ENCODE assay signal across 33 cellular contexts in the genomic region with DNA sequence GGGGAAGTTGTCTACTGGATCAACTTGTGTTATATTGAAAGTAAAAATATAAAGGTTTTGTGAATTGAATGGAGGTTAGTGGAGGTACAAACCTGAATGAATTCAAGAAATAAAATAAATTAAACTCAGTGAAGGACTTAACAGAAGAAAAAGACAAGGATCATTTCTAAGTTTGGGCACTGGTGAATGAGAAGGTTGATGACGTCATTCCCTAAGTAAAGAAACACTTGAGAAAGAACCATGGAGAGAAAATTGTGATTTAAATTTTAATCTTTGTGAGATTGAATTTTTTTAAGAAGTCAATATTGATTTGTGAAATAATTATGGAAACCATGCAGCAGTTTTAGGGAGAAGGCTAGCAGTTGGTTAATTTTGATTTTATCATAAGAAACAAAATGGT.
"Had no signal": no experiment of that assay in that cellular context is flagged by ENCODE, and none has a peak within 500 bp of the region (broad histone marks: within the 10 kb centered on the region; RNA-seq: fewer than 3 reads in every experiment).

No MANE protein-coding gene starts in this region.

- FAIRE-seq: bronchial epithelial cell had no signal

- H3K4me1 ChIP-seq: ascending aorta, esophagus muscularis mucosa, foreskin keratinocyte, gastrocnemius medialis, heart left ventricle had no signal

- H3K9me3 Mint-ChIP-seq: endodermal cell had no signal

- H3K36me3 ChIP-seq: ascending aorta, brain microvascular endothelial cell, esophagus muscularis mucosa, gastrocnemius medialis, heart left ventricle had no signal

- H3K4me3 ChIP-seq: ascending aorta, coronary artery, dorsolateral prefrontal cortex, esophagus muscularis mucosa, gastrocnemius medialis, heart left ventricle, hepatocyte had no signal

- H3K4me3 Mint-ChIP-seq: activated CD4-positive, alpha-beta memory T cell treated with anti-CD3 and anti-CD28 coated beads for 36 hours; activated CD4-positive, alpha-beta T cell treated with anti-CD3 and anti-CD28 coated beads for 36 hours; activated CD4-positive, alpha-beta T cell treated with anti-CD3 and anti-CD28 coated beads, Interleukin-2, amount 10 ng/mL, durations not matched to agents 24 days and 14 days; activated CD8-positive, alpha-beta memory T cell treated with anti-CD3 and anti-CD28 coated beads, Interleukin-2, amount 10 ng/mL, durations not matched to agents 7 days and 5 days; activated CD8-positive, alpha-beta T cell treated with anti-CD3 and anti-CD28 coated beads, Interleukin-2, amount 10 ng/mL, durations not matched to agents 7 days and 5 days; activated naive CD4-positive, alpha-beta T cell treated with anti-CD3 and anti-CD28 coated beads, Interleukin-2, amount 10 ng/mL, durations not matched to agents 7 days and 5 days; activated naive CD8-positive, alpha-beta T cell treated with anti-CD3 and anti-CD28 coated beads, Interleukin-2, amount 10 ng/mL, durations not matched to agents 7 days and 5 days; activated T-helper 1 cell treated with anti-CD3 and anti-CD28 coated beads, Interleukin-12 subunit alpha, Interleukin-12 subunit beta, Interleukin-2, Interleukin-4 antibody, amounts not matched to agents 30 ng/mL and 10 ng/mL and 1 ng/mL, durations not matched to agents 14 hours and 24 hours and 36 hours; central memory CD8-positive, alpha-beta T cell; dendritic cell treated with granulocyte-macrophage colony-stimulating factor and Interleukin-4, amounts not matched to agents 40 ng/mL and 50 ng/mL, for 4 days; endodermal cell had no signal

- H3K4me1 Mint-ChIP-seq: activated CD4-positive, alpha-beta T cell treated with anti-CD3 and anti-CD28 coated beads for 36 hours; activated CD4-positive, alpha-beta T cell treated with anti-CD3 and anti-CD28 coated beads, Interleukin-2, amount 10 ng/mL, durations not matched to agents 24 days and 14 days; activated CD8-positive, alpha-beta memory T cell treated with anti-CD3 and anti-CD28 coated beads, Interleukin-2, amount 10 ng/mL, durations not matched to agents 7 days and 5 days; activated naive CD4-positive, alpha-beta T cell treated with anti-CD3 and anti-CD28 coated beads, Interleukin-2, amount 10 ng/mL, durations not matched to agents 7 days and 5 days; activated naive CD8-positive, alpha-beta T cell treated with anti-CD3 and anti-CD28 coated beads, Interleukin-2, amount 10 ng/mL, durations not matched to agents 7 days and 5 days; central memory CD8-positive, alpha-beta T cell; endodermal cell had no signal

- H3K27ac Mint-ChIP-seq: activated CD4-positive, alpha-beta memory T cell treated with anti-CD3 and anti-CD28 coated beads for 36 hours; activated CD4-positive, alpha-beta T cell treated with anti-CD3 and anti-CD28 coated beads for 36 hours; activated CD4-positive, alpha-beta T cell treated with anti-CD3 and anti-CD28 coated beads, Interleukin-2, amount 10 ng/mL, durations not matched to agents 24 days and 14 days; activated CD8-positive, alpha-beta memory T cell treated with anti-CD3 and anti-CD28 coated beads, Interleukin-2, amount 10 ng/mL, durations not matched to agents 7 days and 5 days; activated CD8-positive, alpha-beta T cell treated with anti-CD3 and anti-CD28 coated beads, Interleukin-2, amount 10 ng/mL, durations not matched to agents 7 days and 5 days; activated naive CD4-positive, alpha-beta T cell treated with anti-CD3 and anti-CD28 coated beads, Interleukin-2, amount 10 ng/mL, durations not matched to agents 7 days and 5 days; activated naive CD4-positive, alpha-beta T cell treated with anti-CD3 and anti-CD28 coated beads, Interleukin-2, amount 50 U/mL, for 72 hours; activated naive CD8-positive, alpha-beta T cell treated with anti-CD3 and anti-CD28 coated beads, Interleukin-2, amount 10 ng/mL, durations not matched to agents 7 days and 5 days; activated T-helper 1 cell treated with anti-CD3 and anti-CD28 coated beads, Interleukin-12 subunit alpha, Interleukin-12 subunit beta, Interleukin-2, Interleukin-4 antibody, amounts not matched to agents 30 ng/mL and 10 ng/mL and 1 ng/mL, durations not matched to agents 14 hours and 24 hours and 36 hours; activated T-helper 2 cell treated with anti-CD3 and anti-CD28 coated beads, Interferon-gamma antibody, Interleukin-2, Interleukin-4, amounts not matched to agents 10 μg/mL and 5 μg/mL and 100 μg/mL, durations not matched to agents 14 hours and 24 hours and 36 hours; dendritic cell treated with granulocyte-macrophage colony-stimulating factor and Interleukin-4, amounts not matched to agents 40 ng/mL and 50 ng/mL, for 4 days; endodermal cell had no signal

- DNase-seq: activated CD4-positive, alpha-beta memory T cell treated with anti-CD3 and anti-CD28 coated beads for 36 hours; activated CD4-positive, alpha-beta T cell treated with anti-CD3 and anti-CD28 coated beads for 36 hours; activated CD4-positive, alpha-beta T cell treated with anti-CD3 and anti-CD28 coated beads, Interleukin-2, amount 10 ng/mL, durations not matched to agents 24 days and 14 days; activated CD4-positive, CD25-positive, alpha-beta regulatory T cell; activated CD4-positive, CD25-positive, alpha-beta regulatory T cell treated with anti-CD3 and anti-CD28 coated beads, Interleukin-2, amount 50 U/mL, for 72 hours; activated CD8-positive, alpha-beta memory T cell treated with anti-CD3 and anti-CD28 coated beads, Interleukin-2, amount 10 ng/mL, durations not matched to agents 7 days and 5 days; activated CD8-positive, alpha-beta memory T cell treated with anti-CD3 and anti-CD28 coated beads, Interleukin-2, amount 50 U/mL, for 4 hours; activated CD8-positive, alpha-beta T cell treated with anti-CD3 and anti-CD28 coated beads, Interleukin-2, amount 10 ng/mL, durations not matched to agents 7 days and 5 days; activated gamma-delta T cell; activated naive CD4-positive, alpha-beta T cell; activated naive CD4-positive, alpha-beta T cell treated with anti-CD3 and anti-CD28 coated beads, Interleukin-2, amount 10 ng/mL, durations not matched to agents 7 days and 5 days; activated naive CD8-positive, alpha-beta T cell treated with anti-CD3 and anti-CD28 coated beads, Interleukin-2, amount 10 ng/mL, durations not matched to agents 7 days and 5 days; activated T-cell treated with anti-CD3 and anti-CD28 coated beads, Interleukin-2, amount 50 U/mL, for 1 hour; activated T-cell treated with anti-CD3 and anti-CD28 coated beads, Interleukin-2, amount 50 U/mL, for 48 hours; brain microvascular endothelial cell; dorsolateral prefrontal cortex; effector memory CD4-positive, alpha-beta T cell; endodermal cell; foreskin keratinocyte; gastrocnemius medialis; glutamatergic neuron; heart left ventricle; T-helper 2 cell had no signal

- H3K9me3 ChIP-seq: ascending aorta, esophagus muscularis mucosa, gastrocnemius medialis had no signal

- H3K27ac ChIP-seq: ascending aorta, brain microvascular endothelial cell, coronary artery, dorsolateral prefrontal cortex, esophagus muscularis mucosa, foreskin keratinocyte, gastrocnemius medialis, heart left ventricle, hepatocyte had no signal

- H2AFZ ChIP-seq: hepatocyte had no signal

- H3K27me3 Mint-ChIP-seq: activated CD4-positive, alpha-beta memory T cell treated with anti-CD3 and anti-CD28 coated beads for 36 hours; activated CD4-positive, alpha-beta T cell treated with anti-CD3 and anti-CD28 coated beads for 36 hours; activated CD4-positive, alpha-beta T cell treated with anti-CD3 and anti-CD28 coated beads, Interleukin-2, amount 10 ng/mL, durations not matched to agents 24 days and 14 days; activated CD8-positive, alpha-beta memory T cell treated with anti-CD3 and anti-CD28 coated beads, Interleukin-2, amount 10 ng/mL, durations not matched to agents 7 days and 5 days; activated naive CD4-positive, alpha-beta T cell treated with anti-CD3 and anti-CD28 coated beads, Interleukin-2, amount 10 ng/mL, durations not matched to agents 7 days and 5 days; activated naive CD8-positive, alpha-beta T cell treated with anti-CD3 and anti-CD28 coated beads, Interleukin-2, amount 10 ng/mL, durations not matched to agents 7 days and 5 days; central memory CD8-positive, alpha-beta T cell; dendritic cell treated with granulocyte-macrophage colony-stimulating factor and Interleukin-4, amounts not matched to agents 40 ng/mL and 50 ng/mL, for 4 days had no signal

- H3K79me2 ChIP-seq: hepatocyte had no signal

- H3K27me3 ChIP-seq: ascending aorta, brain microvascular endothelial cell, dorsolateral prefrontal cortex, esophagus muscularis mucosa, foreskin keratinocyte, gastrocnemius medialis, heart left ventricle, hepatocyte had no signal

- ATAC-seq: activated CD4-positive, alpha-beta T cell treated with anti-CD3 and anti-CD28 coated beads for 36 hours; activated CD8-positive, alpha-beta memory T cell treated with anti-CD3 and anti-CD28 coated beads, Interleukin-2, amount 10 ng/mL, durations not matched to agents 7 days and 5 days; activated CD8-positive, alpha-beta T cell treated with anti-CD3 and anti-CD28 coated beads, Interleukin-2, amount 10 ng/mL, durations not matched to agents 7 days and 5 days; activated naive CD4-positive, alpha-beta T cell treated with anti-CD3 and anti-CD28 coated beads, Interleukin-2, amount 50 U/mL, for 72 hours; foreskin keratinocyte; gastrocnemius medialis; heart left ventricle had no signal

- H3K36me3 Mint-ChIP-seq: activated CD4-positive, alpha-beta memory T cell treated with anti-CD3 and anti-CD28 coated beads for 36 hours; activated CD8-positive, alpha-beta memory T cell treated with anti-CD3 and anti-CD28 coated beads, Interleukin-2, amount 10 ng/mL, durations not matched to agents 7 days and 5 days; activated naive CD4-positive, alpha-beta T cell treated with anti-CD3 and anti-CD28 coated beads, Interleukin-2, amount 10 ng/mL, durations not matched to agents 7 days and 5 days; activated naive CD8-positive, alpha-beta T cell treated with anti-CD3 and anti-CD28 coated beads, Interleukin-2, amount 10 ng/mL, durations not matched to agents 7 days and 5 days had no signal

- H3K4me2 ChIP-seq: hepatocyte had no signal
